ENCODE assay signal across 8 cellular contexts in the genomic region with DNA sequence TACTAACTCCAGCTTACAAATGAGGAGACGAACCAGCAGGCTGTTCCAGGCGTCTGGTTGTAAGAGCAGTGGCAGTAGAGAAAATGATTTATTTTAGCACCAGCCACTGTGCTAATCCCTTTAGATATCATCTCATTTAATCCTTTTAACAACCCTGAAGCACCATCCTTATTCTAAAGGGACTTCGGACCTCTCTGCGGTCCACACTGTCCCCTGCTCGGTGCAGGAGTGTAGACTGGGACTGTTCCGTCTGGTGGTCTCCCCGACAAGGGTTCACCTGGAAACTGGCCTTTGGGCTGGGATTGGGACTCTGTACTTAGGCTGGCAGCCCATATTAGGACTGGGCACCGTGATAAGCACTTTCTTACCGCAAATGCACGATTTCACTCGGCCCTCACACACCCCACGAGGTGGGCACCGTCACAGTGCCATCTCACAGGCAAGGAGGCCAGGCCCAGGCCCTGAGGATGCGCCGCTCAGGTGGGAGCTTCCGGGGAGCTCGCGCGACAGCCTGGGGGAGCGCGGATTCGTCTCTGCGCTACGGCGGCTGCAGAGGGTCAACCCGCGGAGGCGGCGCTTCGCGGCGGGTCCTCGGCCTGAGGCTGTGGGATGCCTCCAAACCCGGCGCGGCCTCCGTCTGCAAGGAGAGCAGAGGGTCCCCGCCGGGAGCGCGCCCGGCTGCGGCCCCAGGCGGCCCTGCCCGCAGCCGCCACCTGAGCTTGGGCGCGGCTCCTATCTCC. TPM values are rescaled to one million over a fixed set of nuclear protein-coding genes. Genes with fewer than 3 reads are reported as not detected.
DNase-seq lines count a peak whose midpoint lies in the region; ATAC-seq and TF ChIP-seq lines count a peak whose summit lies in the region.

No MANE protein-coding gene starts in this region.

- peak overlapping the region; percentile 87 for H3K27ac Mint-ChIP-seq in activated naive CD8-positive, alpha-beta T cell treated with anti-CD3 and anti-CD28 coated beads, Interleukin-2, amount 50 U/mL, for 24 hours

- TF ChIP-seq CTCF in GM06990 (IDR thresholded peaks at IDR 0.05; ENCODE audit: insufficient read depth, low read length, poor library complexity, severe bottlenecking), result no peak
- 0 out of 2 replicates have a peak, but pooled peaks have one; percentile 20 for TF ChIP-seq CTCF in HEK293 (tag by site-specific recombination; IDR thresholded peaks at IDR 0.05)
- no peak for TF ChIP-seq CTCF in SU-DHL-6 (IDR thresholded peaks at IDR 0.05; ENCODE audit: insufficient read depth, low read length, poor library complexity, severe bottlenecking)
- no peak for TF ChIP-seq CTCF in left ventricle myocardium inferior (IDR thresholded peaks at IDR 0.05; ENCODE audit: borderline replicate concordance)
- TF ChIP-seq CTCF in upper lobe of right lung (IDR thresholded peaks at IDR 0.05), result no peak

- CTCF ChIA-PET in HEK293 (lab: Yijun Ruan, JAX), result interaction anchor here (0.6 to 3.0 kb wide), 6 partner anchors 12 to 279 kb away, joined by 3 to 16 read pairs (median 8); no protein-coding TSS in a partner anchor

- H3F3A ChIP-seq in SU-DHL-6 (ENCODE audit: insufficient read depth), result no peaks in the 10 kb centered on the region

- H3K9me3 Mint-ChIP-seq in activated naive CD8-positive, alpha-beta T cell treated with anti-CD3 and anti-CD28 coated beads, Interleukin-2, amount 50 U/mL, for 24 hours, result no peaks in the 10 kb centered on the region

- peak overlapping the region; percentile 71 for H3K4me2 ChIP-seq in SU-DHL-6 (ENCODE audit: low read depth, low read length, poor library complexity, severe bottlenecking)

- ATAC-seq in activated naive CD8-positive, alpha-beta T cell treated with anti-CD3 and anti-CD28 coated beads, Interleukin-2, amount 50 U/mL, for 24 hours, result peak; percentile 96
- peak; percentile 98 for ATAC-seq in upper lobe of right lung

- H3K9me3 ChIP-seq in HEK293 (ENCODE audit: control insufficient read depth, insufficient read depth, low read depth, low read length) (no peaks in the 10 kb centered on the region), SU-DHL-6 (ENCODE audit: insufficient read depth, low read length) (no peaks in the 10 kb centered on the region), left ventricle myocardium inferior (replicated peaks) (no peaks in the 10 kb centered on the region), upper lobe of right lung (no peaks in the 10 kb centered on the region)

- no peaks in the 10 kb centered on the region for H4K20me1 ChIP-seq in SU-DHL-6 (ENCODE audit: low read depth, low read length)

- H3K9me2 ChIP-seq in SU-DHL-6 (replicated peaks; ENCODE audit: insufficient read depth, low read length), result no peaks in the 10 kb centered on the region

- peaks cover 2% of the 10 kb centered on the region for H3K36me3 Mint-ChIP-seq in activated naive CD8-positive, alpha-beta T cell treated with anti-CD3 and anti-CD28 coated beads, Interleukin-2, amount 50 U/mL, for 24 hours (ENCODE audit: low read depth)

- intact Hi-C loops in left ventricle myocardium inferior (cut with micrococcal nuclease) (no loop called here), posterior vena cava (cut with DNase I) (loop anchor here in 1 of 2 donors (5.0 kb wide), 1 partner anchor 41 kb away; no protein-coding TSS in a partner anchor), upper lobe of right lung (cut with DNase I) (no loop called here)

- H3K4me1 Mint-ChIP-seq in activated naive CD8-positive, alpha-beta T cell treated with anti-CD3 and anti-CD28 coated beads, Interleukin-2, amount 50 U/mL, for 24 hours, result peaks cover 26% of the 10 kb centered on the region

- H3K9ac ChIP-seq in SU-DHL-6 (ENCODE audit: low read length), result peak overlapping the region; percentile 96

- no peaks in the 10 kb centered on the region; the same call in 1 of the 2 replicates for H3K4me1 ChIP-seq in HEK293 (ENCODE audit: control insufficient read depth, insufficient read depth, low read length)
- peaks cover 53% of the 10 kb centered on the region for H3K4me1 ChIP-seq in left ventricle myocardium inferior
- H3K4me1 ChIP-seq in upper lobe of right lung, result peaks cover 19% of the 10 kb centered on the region

- H3K4me3 ChIP-seq in GM06990 (replicated peaks; ENCODE audit: low read depth, low read length), result peak overlapping the region; percentile 100
- H3K4me3 ChIP-seq in HEK293 (ENCODE audit: low read depth, low read length), result peak overlapping the region; percentile 51
- H3K4me3 ChIP-seq in SU-DHL-6 (ENCODE audit: insufficient read depth, low read length, poor library complexity, severe bottlenecking), result peak overlapping the region; percentile 94
- H3K4me3 ChIP-seq in left ventricle myocardium inferior, result peak overlapping the region; percentile 80
- peak overlapping the region; percentile 83 for H3K4me3 ChIP-seq in upper lobe of right lung

- H3K79me2 ChIP-seq in SU-DHL-6 (ENCODE audit: insufficient read depth, low read length), result peaks cover 9% of the 10 kb centered on the region; the same call in 1 of the 2 replicates

- POLR2A ChIA-PET in HEK293 (lab: Yijun Ruan, JAX), result interaction anchor here (0.6 to 1.7 kb wide), 10 partner anchors 10 to 279 kb away, joined by 3 to 7 read pairs (median 4); a partner anchor contains a TSS

- H3K27ac ChIP-seq in HEK293 (ENCODE audit: extremely low read depth, low read depth, low read length) (peak overlapping the region; percentile 54; the same call in 1 of the 2 replicates), SU-DHL-6 (ENCODE audit: low read depth, low read length) (peak overlapping the region; percentile 53), left ventricle myocardium inferior (replicated peaks) (peak overlapping the region; percentile 88), upper lobe of right lung (peak overlapping the region; percentile 77)

- H3K27me3 Mint-ChIP-seq in activated naive CD8-positive, alpha-beta T cell treated with anti-CD3 and anti-CD28 coated beads, Interleukin-2, amount 50 U/mL, for 24 hours, result no peaks in the 10 kb centered on the region

- H3K27me3 ChIP-seq in GM06990 (replicated peaks; ENCODE audit: control insufficient read depth, insufficient read depth, low read length), result no peaks in the 10 kb centered on the region
- H3K27me3 ChIP-seq in SU-DHL-6 (ENCODE audit: low read length), result no peaks in the 10 kb centered on the region
- no peaks in the 10 kb centered on the region for H3K27me3 ChIP-seq in left ventricle myocardium inferior (ENCODE audit: low read depth)
- no peaks in the 10 kb centered on the region for H3K27me3 ChIP-seq in upper lobe of right lung

- peak overlapping the region; percentile 89 for H3K4me3 Mint-ChIP-seq in activated naive CD8-positive, alpha-beta T cell treated with anti-CD3 and anti-CD28 coated beads, Interleukin-2, amount 50 U/mL, for 24 hours

- H3K36me3 ChIP-seq in GM06990 (ENCODE audit: control insufficient read depth, insufficient read depth, low read length), result peaks cover 3% of the 10 kb centered on the region
- no peaks in the 10 kb centered on the region for H3K36me3 ChIP-seq in HEK293 (ENCODE audit: control insufficient read depth in 2 of 2, insufficient read depth in 1 of 2, low read length in 2 of 2)
- no peaks in the 10 kb centered on the region for H3K36me3 ChIP-seq in SU-DHL-6 (ENCODE audit: low read length)
- H3K36me3 ChIP-seq in left ventricle myocardium inferior, result no peaks in the 10 kb centered on the region
- H3K36me3 ChIP-seq in upper lobe of right lung, result no peaks in the 10 kb centered on the region

- H2AFZ ChIP-seq in SU-DHL-6 (ENCODE audit: low read depth, low read length, severe bottlenecking), result peak overlapping the region; percentile 93

- DNase-seq in GM06990 (ENCODE audit: extremely low read depth, insufficient read length) (peak; percentile 95), MV-4-11 (lab: John Stamatoyannopoulos, UW) (peak; percentile 41), left ventricle myocardium inferior (peak; percentile 86), posterior vena cava (ENCODE audit: low spot score) (peak; percentile 93), upper lobe of right lung (peak; percentile 93)
- DNase-seq in activated naive CD8-positive, alpha-beta T cell treated with anti-CD3 and anti-CD28 coated beads, Interleukin-2, amount 50 U/mL, for 24 hours, result peak; percentile 90

TF ChIP-seq in HEK293, 187 proteins besides CTCF, POLR2A, EP300 and RAD21 (continues in another document):
- TF ChIP-seq SP7 (tag by site-specific recombination; IDR thresholded peaks at IDR 0.05), result peak; percentile 72
- peak; percentile 94 for TF ChIP-seq GLIS2 (tag by site-specific recombination; IDR thresholded peaks at IDR 0.05)
- TF ChIP-seq GLI4 (tag by site-specific recombination; IDR thresholded peaks at IDR 0.05), result peak; percentile 65; the same call in 1 of the 2 replicates
- 0 out of 2 replicates have a peak, but pooled peaks have one; percentile 10 for TF ChIP-seq MEIS1 (CRISPR knock-in tag; IDR thresholded peaks at IDR 0.05; ENCODE audit: borderline replicate concordance)
- 0 out of 2 replicates have a peak, but pooled peaks have one; percentile 4 for TF ChIP-seq ZNF146 (tag by site-specific recombination; IDR thresholded peaks at IDR 0.05)
- no peak for TF ChIP-seq ZNF776 (tag by site-specific recombination; IDR thresholded peaks at IDR 0.05; ENCODE audit: borderline replicate concordance)
- TF ChIP-seq ZEB2 (tag by site-specific recombination; IDR thresholded peaks at IDR 0.05), result peak; percentile 88
- no peak for TF ChIP-seq ZNF274 (IDR thresholded peaks at IDR 0.05; ENCODE audit: low read length)
- TF ChIP-seq ZNF274 (tag by site-specific recombination; IDR thresholded peaks at IDR 0.05; ENCODE audit: borderline replicate concordance), result no peak
- peak; percentile 93 for TF ChIP-seq ZBTB17 (tag by site-specific recombination; IDR thresholded peaks at IDR 0.05)
- TF ChIP-seq ZNF621 (tag by site-specific recombination; IDR thresholded peaks at IDR 0.05), result no peak
- TF ChIP-seq, protein P1, sequence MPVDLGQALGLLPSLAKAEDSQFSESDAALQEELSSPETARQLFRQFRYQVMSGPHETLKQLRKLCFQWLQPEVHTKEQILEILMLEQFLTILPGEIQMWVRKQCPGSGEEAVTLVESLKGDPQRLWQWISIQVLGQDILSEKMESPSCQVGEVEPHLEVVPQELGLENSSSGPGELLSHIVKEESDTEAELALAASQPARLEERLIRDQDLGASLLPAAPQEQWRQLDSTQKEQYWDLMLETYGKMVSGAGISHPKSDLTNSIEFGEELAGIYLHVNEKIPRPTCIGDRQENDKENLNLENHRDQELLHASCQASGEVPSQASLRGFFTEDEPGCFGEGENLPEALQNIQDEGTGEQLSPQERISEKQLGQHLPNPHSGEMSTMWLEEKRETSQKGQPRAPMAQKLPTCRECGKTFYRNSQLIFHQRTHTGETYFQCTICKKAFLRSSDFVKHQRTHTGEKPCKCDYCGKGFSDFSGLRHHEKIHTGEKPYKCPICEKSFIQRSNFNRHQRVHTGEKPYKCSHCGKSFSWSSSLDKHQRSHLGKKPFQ (tag by site-specific recombination; IDR thresholded peaks at IDR 0.05), result no peak

RNA-seq across cellular contexts. Expression of a gene that starts 45.2 kb away (rescaled TPM):
- total RNA-seq in left ventricle myocardium inferior (230 TPM), posterior vena cava (100 to 1,000 TPM; 227 to 248 TPM), upper lobe of right lung (628 TPM)

Comparison
In these comparisons a context has a peak if more than half of its experiments do, and no peak if none do; other contexts are left out.
1. Peak in every context shown above with its lines: DNase-seq, ATAC-seq, H3K4me3 ChIP-seq and H3K27ac ChIP-seq.
2. DNase-seq: peak in every context shown above with its lines; median percentile 95 in GM06990; 93 in posterior vena cava; 93 in upper lobe of right lung; 90 in activated naive CD8-positive, alpha-beta T cell treated with anti-CD3 and anti-CD28 coated beads, Interleukin-2, amount 50 U/mL, for 24 hours; 86 in left ventricle myocardium inferior; 41 in MV-4-11.